Comparison of ENCODE assay signal across 8 cellular contexts in genomic region chr4:184471872-184472539, GRCh38. TPM values are rescaled to one million over a fixed set of nuclear protein-coding genes. Genes with fewer than 3 reads are reported as not detected.
DNase-seq lines count a peak whose midpoint lies in the region; ATAC-seq and TF ChIP-seq lines count a peak whose summit lies in the region.

No MANE protein-coding gene starts in this region.

- in situ Hi-C loops in astrocyte of the cerebellum (cut with HindIII; ENCODE audit: low sequenced_read_pairs) = no loop called here

- H3K4me1 ChIP-seq in left lung = peaks cover 16 to 58% of the 10 kb centered on the region in 2 donors

- no peak for ATAC-seq in left lung
- no peak for ATAC-seq in HG03280 (IDR thresholded peaks at IDR 0.05; ENCODE audit: unreplicated experiment)

- peak; percentile 67 for DNase-seq in activated effector memory CD4-positive, alpha-beta T cell treated with anti-CD3 and anti-CD28 coated beads, Interleukin-2, amount 50 U/mL, for 16 hours
- no peak for DNase-seq in activated effector memory CD4-positive, alpha-beta T cell treated with Interleukin-2 at 50 U/mL for 16 hours
- DNase-seq in NCI-H526 (lab: John Stamatoyannopoulos, UW) (peak; percentile 51 to 59), astrocyte of the cerebellum (ENCODE audit: low read depth) (no peak), left lung (no peak), substantia nigra (lab: John Stamatoyannopoulos, UW) (peak in 14 of 49 donors; percentile 14 to 62 (median 34)), OCI-M2 (lab: John Stamatoyannopoulos, UW; ENCODE audit: unreplicated experiment) (no peak)

- no peaks in the 10 kb centered on the region for H3K27me3 ChIP-seq in left lung

- H3K27ac ChIP-seq in left lung (peak overlapping the region; percentile 95 to 99), substantia nigra (ENCODE audit: low read depth, low read length, poor library complexity, severe bottlenecking) (peak overlapping the region; percentile 99)

- TF ChIP-seq CTCF in astrocyte of the cerebellum (IDR thresholded peaks at IDR 0.05; ENCODE audit: low read depth, low read length, missing control alignments) (no peak), left lung (IDR thresholded peaks at IDR 0.05) (no peak)

- H3K36me3 ChIP-seq in left lung = peaks cover 0 to 11% of the 10 kb centered on the region in 2 donors

- H3K4me3 ChIP-seq in astrocyte of the cerebellum (ENCODE audit: low read depth, low read length) (peak overlapping the region; percentile 95), left lung (peak overlapping the region; percentile 68 to 87)

- H3K9me3 ChIP-seq in left lung = no peaks in the 10 kb centered on the region

- intact Hi-C loops in left lung (cut with DNase I) = loop anchor here in 1 of 2 donors (10.0 kb wide), 1 partner anchor 63 kb away; no protein-coding TSS in a partner anchor

RNA-seq across cellular contexts. Expression of gene IRF2, which starts 2.3 kb away (rescaled TPM):
- 10 to 100 TPM; 32.8 to 50.2 TPM for total RNA-seq in left lung

Comparison
In these comparisons a context has a peak if more than half of its experiments do, and no peak if none do; other contexts are left out.
1. DNase-seq: peak in activated effector memory CD4-positive, alpha-beta T cell treated with anti-CD3 and anti-CD28 coated beads, Interleukin-2, amount 50 U/mL, for 16 hours (single experiment) and NCI-H526 (2 of 2); none in activated effector memory CD4-positive, alpha-beta T cell treated with Interleukin-2 at 50 U/mL for 16 hours (single experiment), astrocyte of the cerebellum (single experiment), left lung (0 of 2) and OCI-M2 (single experiment).